1 cellular context compared by ENCODE assay signal in the genomic region with DNA sequence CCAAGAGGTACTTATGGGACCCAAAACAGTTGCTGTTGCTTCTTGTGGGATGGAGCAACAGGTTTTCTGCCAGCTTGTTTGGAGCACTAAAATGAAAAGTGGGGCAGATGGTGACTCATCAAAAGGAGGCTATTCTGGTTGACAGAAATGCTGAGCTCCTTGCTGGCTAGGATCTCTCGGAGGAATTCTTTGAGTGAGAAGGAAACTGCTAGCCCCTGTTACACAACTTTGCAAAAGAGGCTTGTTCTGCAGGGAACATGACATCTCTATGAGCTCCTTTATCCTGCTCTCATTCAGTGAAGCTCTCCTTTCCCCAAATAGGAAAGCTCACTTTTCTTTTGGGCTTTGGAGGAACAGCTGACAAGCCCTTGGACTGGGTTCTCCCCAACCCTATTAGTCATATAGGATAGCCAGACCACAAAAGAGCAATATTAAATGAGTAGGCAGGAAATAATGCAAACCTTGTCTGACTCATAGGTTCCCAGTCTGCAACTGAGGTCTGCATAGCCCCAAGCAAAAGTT.
TF ChIP-seq lines count a peak whose summit lies in the region.

No MANE protein-coding gene starts in this region.

TF ChIP-seq in SK-N-SH, 30 proteins besides CTCF, POLR2A, EP300 and RAD21 (continued from another document):
- TF ChIP-seq, protein P1, sequence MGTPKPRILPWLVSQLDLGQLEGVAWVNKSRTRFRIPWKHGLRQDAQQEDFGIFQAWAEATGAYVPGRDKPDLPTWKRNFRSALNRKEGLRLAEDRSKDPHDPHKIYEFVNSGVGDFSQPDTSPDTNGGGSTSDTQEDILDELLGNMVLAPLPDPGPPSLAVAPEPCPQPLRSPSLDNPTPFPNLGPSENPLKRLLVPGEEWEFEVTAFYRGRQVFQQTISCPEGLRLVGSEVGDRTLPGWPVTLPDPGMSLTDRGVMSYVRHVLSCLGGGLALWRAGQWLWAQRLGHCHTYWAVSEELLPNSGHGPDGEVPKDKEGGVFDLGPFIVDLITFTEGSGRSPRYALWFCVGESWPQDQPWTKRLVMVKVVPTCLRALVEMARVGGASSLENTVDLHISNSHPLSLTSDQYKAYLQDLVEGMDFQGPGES (IDR thresholded peaks at IDR 0.05; ENCODE audit: low read depth, low read length): no peak
- TF ChIP-seq TAF1 (IDR thresholded peaks at IDR 0.05; ENCODE audit: borderline replicate concordance, low read depth, low read length) (no peak), MAX (IDR thresholded peaks at IDR 0.05; ENCODE audit: low read depth) (no peak), RCOR1 (IDR thresholded peaks at IDR 0.05; ENCODE audit: low read length) (no peak), CHD2 (IDR thresholded peaks at IDR 0.05; ENCODE audit: low read length, partially characterized antibody) (no peak), ELF1 (IDR thresholded peaks at IDR 0.05) (no peak), SMC3 (IDR thresholded peaks at IDR 0.05; ENCODE audit: low read depth, low read length) (no peak), NFIC (IDR thresholded peaks at IDR 0.05; ENCODE audit: borderline replicate concordance) (peak; percentile 80; the same call in 1 of the 2 replicates), EZH2phosphoT487 (IDR thresholded peaks at IDR 0.05; ENCODE audit: borderline replicate concordance, low read depth) (no peak), GABPA (IDR thresholded peaks at IDR 0.05; ENCODE audit: low read depth) (no peak), YY1 (IDR thresholded peaks at IDR 0.05; ENCODE audit: low read depth) (no peak), FOSL2 (IDR thresholded peaks at IDR 0.05; ENCODE audit: borderline replicate concordance, low read depth) (peak; percentile 95), NRF1 (IDR thresholded peaks at IDR 0.05; ENCODE audit: low read depth, low read length) (no peak), MXI1 (IDR thresholded peaks at IDR 0.05; ENCODE audit: low read depth, low read length) (no peak), FOXM1 (IDR thresholded peaks at IDR 0.05; ENCODE audit: low read depth) (peak; percentile 68; the same call in 1 of the 2 replicates), RFX5 (IDR thresholded peaks at IDR 0.05; ENCODE audit: low read length) (no peak)
- TF ChIP-seq, protein P2, sequence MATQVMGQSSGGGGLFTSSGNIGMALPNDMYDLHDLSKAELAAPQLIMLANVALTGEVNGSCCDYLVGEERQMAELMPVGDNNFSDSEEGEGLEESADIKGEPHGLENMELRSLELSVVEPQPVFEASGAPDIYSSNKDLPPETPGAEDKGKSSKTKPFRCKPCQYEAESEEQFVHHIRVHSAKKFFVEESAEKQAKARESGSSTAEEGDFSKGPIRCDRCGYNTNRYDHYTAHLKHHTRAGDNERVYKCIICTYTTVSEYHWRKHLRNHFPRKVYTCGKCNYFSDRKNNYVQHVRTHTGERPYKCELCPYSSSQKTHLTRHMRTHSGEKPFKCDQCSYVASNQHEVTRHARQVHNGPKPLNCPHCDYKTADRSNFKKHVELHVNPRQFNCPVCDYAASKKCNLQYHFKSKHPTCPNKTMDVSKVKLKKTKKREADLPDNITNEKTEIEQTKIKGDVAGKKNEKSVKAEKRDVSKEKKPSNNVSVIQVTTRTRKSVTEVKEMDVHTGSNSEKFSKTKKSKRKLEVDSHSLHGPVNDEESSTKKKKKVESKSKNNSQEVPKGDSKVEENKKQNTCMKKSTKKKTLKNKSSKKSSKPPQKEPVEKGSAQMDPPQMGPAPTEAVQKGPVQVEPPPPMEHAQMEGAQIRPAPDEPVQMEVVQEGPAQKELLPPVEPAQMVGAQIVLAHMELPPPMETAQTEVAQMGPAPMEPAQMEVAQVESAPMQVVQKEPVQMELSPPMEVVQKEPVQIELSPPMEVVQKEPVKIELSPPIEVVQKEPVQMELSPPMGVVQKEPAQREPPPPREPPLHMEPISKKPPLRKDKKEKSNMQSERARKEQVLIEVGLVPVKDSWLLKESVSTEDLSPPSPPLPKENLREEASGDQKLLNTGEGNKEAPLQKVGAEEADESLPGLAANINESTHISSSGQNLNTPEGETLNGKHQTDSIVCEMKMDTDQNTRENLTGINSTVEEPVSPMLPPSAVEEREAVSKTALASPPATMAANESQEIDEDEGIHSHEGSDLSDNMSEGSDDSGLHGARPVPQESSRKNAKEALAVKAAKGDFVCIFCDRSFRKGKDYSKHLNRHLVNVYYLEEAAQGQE (IDR thresholded peaks at IDR 0.05; ENCODE audit: low read depth, low read length): no peak
- TF ChIP-seq, protein P3, sequence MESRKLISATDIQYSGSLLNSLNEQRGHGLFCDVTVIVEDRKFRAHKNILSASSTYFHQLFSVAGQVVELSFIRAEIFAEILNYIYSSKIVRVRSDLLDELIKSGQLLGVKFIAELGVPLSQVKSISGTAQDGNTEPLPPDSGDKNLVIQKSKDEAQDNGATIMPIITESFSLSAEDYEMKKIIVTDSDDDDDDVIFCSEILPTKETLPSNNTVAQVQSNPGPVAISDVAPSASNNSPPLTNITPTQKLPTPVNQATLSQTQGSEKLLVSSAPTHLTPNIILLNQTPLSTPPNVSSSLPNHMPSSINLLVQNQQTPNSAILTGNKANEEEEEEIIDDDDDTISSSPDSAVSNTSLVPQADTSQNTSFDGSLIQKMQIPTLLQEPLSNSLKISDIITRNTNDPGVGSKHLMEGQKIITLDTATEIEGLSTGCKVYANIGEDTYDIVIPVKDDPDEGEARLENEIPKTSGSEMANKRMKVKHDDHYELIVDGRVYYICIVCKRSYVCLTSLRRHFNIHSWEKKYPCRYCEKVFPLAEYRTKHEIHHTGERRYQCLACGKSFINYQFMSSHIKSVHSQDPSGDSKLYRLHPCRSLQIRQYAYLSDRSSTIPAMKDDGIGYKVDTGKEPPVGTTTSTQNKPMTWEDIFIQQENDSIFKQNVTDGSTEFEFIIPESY (IDR thresholded peaks at IDR 0.05; ENCODE audit: borderline replicate concordance, low read depth): peak; percentile 60; the same call in 1 of the 2 replicates
